In genomic region chr2:54469484-54470053, GRCh38 we compare ENCODE assay signal across 11 cellular contexts. TPM values are rescaled to one million over a fixed set of nuclear protein-coding genes. Genes with fewer than 3 reads are reported as not detected.
A peak's percentile ranks its signal among the peaks of the same experiment; 100 is the strongest.
DNase-seq lines count a peak whose midpoint lies in the region; ATAC-seq and TF ChIP-seq lines count a peak whose summit lies in the region.
"Had no signal": no experiment of that assay in that cellular context is flagged by ENCODE, and none has a peak within 500 bp of the region (broad histone marks: within the 10 kb centered on the region; RNA-seq: fewer than 3 reads in every experiment).

No MANE protein-coding gene starts in this region.

- H3K4me1 ChIP-seq in IMR-90 (ENCODE audit: control insufficient read depth, insufficient read depth, low read length) (peaks cover 19% of the 10 kb centered on the region), mesenchymal stem cell (ENCODE audit: control insufficient read depth, insufficient read depth, low read depth, low read length) (peaks cover 11% of the 10 kb centered on the region), transverse colon (peaks cover 3 to 48% (median 12%) of the 10 kb centered on the region in 4 donors)

- no peaks in the 10 kb centered on the region for H3K9me3 Mint-ChIP-seq in chondrocyte (ENCODE audit: low read depth)
- H3K9me3 Mint-ChIP-seq: activated naive CD4-positive, alpha-beta T cell treated with anti-CD3 and anti-CD28 coated beads, Interleukin-2, amount 50 U/mL, for 72 hours had no signal

- no peak for TF ChIP-seq EP300 in transverse colon (IDR thresholded peaks at IDR 0.05; ENCODE audit: low read depth)

- DNase-seq in IMR-90 = no peak
- no peak for DNase-seq in chondrocyte (ENCODE audit: low spot score)
- no peak for DNase-seq in mesenchymal stem cell
- no peak for DNase-seq in transverse colon
- no peak for DNase-seq in stimulated activated CD4-positive, alpha-beta T cell treated with anti-CD3 and anti-CD28 coated beads, Interleukin-15, amount 100 ng/mL, for 24 hours
- DNase-seq: Calu3, NCI-H526 had no signal

- no peak overlapping the region for H3K4me3 Mint-ChIP-seq in chondrocyte (ENCODE audit: unreplicated experiment)

- H3K27ac ChIP-seq in IMR-90 (ENCODE audit: insufficient read depth, low read length) (peak overlapping the region; percentile 62; the same call in 1 of the 2 replicates), mesenchymal stem cell (ENCODE audit: low read length, poor library complexity, severe bottlenecking) (peak overlapping the region; percentile 55), transverse colon (peak overlapping the region; percentile 7 to 38 (median 31))

- ATAC-seq in IMR-90 (ENCODE audit: low read depth) (no peak), HG02885 (IDR thresholded peaks at IDR 0.05; ENCODE audit: poor library complexity, unreplicated experiment) (no peak), HG03469 (IDR thresholded peaks at IDR 0.05; ENCODE audit: unreplicated experiment) (no peak), HG02973 (IDR thresholded peaks at IDR 0.05; ENCODE audit: unreplicated experiment) (no peak)
- ATAC-seq: activated naive CD4-positive, alpha-beta T cell treated with anti-CD3 and anti-CD28 coated beads, Interleukin-2, amount 50 U/mL, for 72 hours had no signal

- no peak overlapping the region; the same call in 2 of the 3 replicates for H2BK15ac ChIP-seq in IMR-90 (ENCODE audit: low read depth, low read length)
- no peak overlapping the region for H2BK15ac ChIP-seq in mesenchymal stem cell (ENCODE audit: low read depth, poor library complexity, severe bottlenecking)

- TF ChIP-seq CTCF in IMR-90 (conservative IDR thresholded peaks at IDR 0.05; ENCODE audit: low read depth, low read length) (no peak), chondrocyte (IDR thresholded peaks at IDR 0.05) (no peak), transverse colon (IDR thresholded peaks at IDR 0.05) (no peak)

- TF ChIP-seq POLR2A in IMR-90 (IDR thresholded peaks at IDR 0.05; ENCODE audit: low read depth, low read length) = no peak
- no peak for TF ChIP-seq POLR2A in transverse colon (IDR thresholded peaks at IDR 0.05)

- WGBS in IMR-90 (ENCODE audit: extremely low coverage in 2 of 2, insufficient read length in 1 of 2), 2 experiments = 83% methylated on average over 1 of the region's 3 CpGs; no CpG with 5 or more reads in 1 of the 2 experiments
- WGBS in mesenchymal stem cell = 20% methylated on average over 3 of the region's 3 CpGs
- WGBS in transverse colon (ENCODE audit: low coverage in 1 of 2), 2 donors = 50 to 69% methylated on average over 1 to 3 of the region's 3 CpGs

- CTCF ChIA-PET in IMR-90 (lab: Yijun Ruan, JAX) = no interaction called here

- H3K27me3 ChIP-seq in IMR-90 (ENCODE audit: control insufficient read depth, insufficient read depth, low read length) (no peaks in the 10 kb centered on the region), mesenchymal stem cell (ENCODE audit: control insufficient read depth in 1 of 2, insufficient read depth in 1 of 2, low read length in 2 of 2) (no peaks in the 10 kb centered on the region), transverse colon (no peaks in the 10 kb centered on the region)

- dilution Hi-C loops in IMR-90 (cut with HindIII; ENCODE audit: low sequenced_read_pairs, unreplicated experiment) = no loop called here

- H3K18ac ChIP-seq in IMR-90 (ENCODE audit: low read depth, low read length) = peak overlapping the region; percentile 5; the same call in 1 of the 2 replicates
- H3K18ac ChIP-seq in mesenchymal stem cell (ENCODE audit: low read depth in 1 of 2, low read length in 2 of 2) = peak overlapping the region; percentile 14 to 29

- peak overlapping the region; percentile 87 for H3K27ac Mint-ChIP-seq in chondrocyte (ENCODE audit: unreplicated experiment)
- H3K27ac Mint-ChIP-seq: activated naive CD4-positive, alpha-beta T cell treated with anti-CD3 and anti-CD28 coated beads, Interleukin-2, amount 50 U/mL, for 72 hours had no signal

- H3K9me3 ChIP-seq in IMR-90 (ENCODE audit: control insufficient read depth, insufficient read depth, low read length) (no peaks in the 10 kb centered on the region), mesenchymal stem cell (ENCODE audit: control insufficient read depth, low read length) (no peaks in the 10 kb centered on the region), transverse colon (no peaks in the 10 kb centered on the region)

- H3K9ac ChIP-seq in IMR-90 (ENCODE audit: low read depth, low read length) (no peak overlapping the region), mesenchymal stem cell (ENCODE audit: low read length) (peak overlapping the region; percentile 6)

- H3K23ac ChIP-seq in IMR-90 (ENCODE audit: low read depth, low read length) (peak overlapping the region; percentile 53; the same call in 1 of the 2 replicates), mesenchymal stem cell (ENCODE audit: low read length in 2 of 2) (no peak overlapping the region)

- H4K8ac ChIP-seq in IMR-90 (ENCODE audit: low read depth in 2 of 2, low read length in 2 of 2) (0 out of 4 replicates have a peak overlapping the region, but pooled peaks of 1 of the 2 experiments have one; percentile 1), mesenchymal stem cell (ENCODE audit: low read length) (no peak overlapping the region)

- no peaks in the 10 kb centered on the region for H3K27me3 Mint-ChIP-seq in chondrocyte (ENCODE audit: low read depth)

- H2AK9ac ChIP-seq in IMR-90 (replicated peaks; ENCODE audit: low read depth, low read length, poor library complexity) = peak overlapping the region; percentile 78

- H3K4ac ChIP-seq in IMR-90 (ENCODE audit: low read depth, low read length) (peak overlapping the region; percentile 67), mesenchymal stem cell (ENCODE audit: low read depth in 1 of 2, low read length in 2 of 2) (no peak overlapping the region)

- H3K36me3 ChIP-seq in IMR-90 (ENCODE audit: control insufficient read depth, insufficient read depth, low read length) (no peaks in the 10 kb centered on the region), mesenchymal stem cell (ENCODE audit: control insufficient read depth in 1 of 2, insufficient read depth in 2 of 2, low read depth in 1 of 2, low read length in 2 of 2) (no peaks in the 10 kb centered on the region), transverse colon (no peaks in the 10 kb centered on the region)

- H2AK5ac ChIP-seq in IMR-90 (ENCODE audit: low read depth, low read length) (peak overlapping the region; percentile 72), mesenchymal stem cell (ENCODE audit: low read length, severe bottlenecking) (peak overlapping the region; percentile 14)

- H3K14ac ChIP-seq in IMR-90 (replicated peaks; ENCODE audit: low read depth, low read length) (peak overlapping the region; percentile 24), mesenchymal stem cell (ENCODE audit: low read length in 2 of 2) (no peak overlapping the region)

- POLR2A ChIA-PET in IMR-90 (lab: Charles Lee; ENCODE audit: unreplicated experiment) = no interaction called here

- no peak for TF ChIP-seq RAD21 in IMR-90 (IDR thresholded peaks at IDR 0.05; ENCODE audit: low read length)

- H2BK120ac ChIP-seq in IMR-90 (ENCODE audit: low read depth, low read length) (peak overlapping the region; percentile 2; the same call in 1 of the 2 replicates), mesenchymal stem cell (ENCODE audit: low read depth, low read length) (no peak overlapping the region)

- H2AFZ ChIP-seq in IMR-90 (replicated peaks; ENCODE audit: low read length, poor library complexity) = no peak overlapping the region
- no peak overlapping the region for H2AFZ ChIP-seq in mesenchymal stem cell (ENCODE audit: low read depth, low read length)

- H3K56ac ChIP-seq in IMR-90 (ENCODE audit: extremely low read depth, insufficient read depth, low read length) = no peak overlapping the region; the same call in 1 of the 2 replicates

- H4K91ac ChIP-seq in IMR-90 (ENCODE audit: insufficient read depth, low read depth, low read length) (peak overlapping the region; percentile 16), mesenchymal stem cell (ENCODE audit: low read length) (no peak overlapping the region)

- H3K4me2 ChIP-seq in IMR-90 (ENCODE audit: low read depth, low read length) (no peak overlapping the region; the same call in 1 of the 2 replicates), mesenchymal stem cell (ENCODE audit: low read length, poor library complexity, severe bottlenecking) (no peak overlapping the region)

- H3K4me1 Mint-ChIP-seq in chondrocyte (ENCODE audit: low read depth) = peaks cover 84% of the 10 kb centered on the region

- H2BK20ac ChIP-seq in IMR-90 (ENCODE audit: low read depth, low read length) = peak overlapping the region; percentile 10; the same call in 1 of the 2 replicates

- BruUV-seq in IMR-90 (replicated peaks; lab: Mats Ljungman, UMichigan) = no TSS peak

- peaks cover 25 to 59% of the 10 kb centered on the region in 2 experiments; a peak in 3 of 4 replicates for H3K79me1 ChIP-seq in IMR-90 (ENCODE audit: low read depth in 1 of 2, low read length in 2 of 2)
- no peaks in the 10 kb centered on the region for H3K79me1 ChIP-seq in mesenchymal stem cell (replicated peaks; ENCODE audit: low read length, poor library complexity, severe bottlenecking)

- H2BK12ac ChIP-seq in mesenchymal stem cell (ENCODE audit: low read length in 2 of 2) = peak overlapping the region in 1 of 2 experiments; percentile 34

- H3K4me3 ChIP-seq in IMR-90 (ENCODE audit: insufficient read depth, low read depth, low read length) = no peak overlapping the region
- peak overlapping the region in 1 of 2 experiments; percentile 38 for H3K4me3 ChIP-seq in mesenchymal stem cell (ENCODE audit: insufficient read depth in 1 of 2, low read depth in 1 of 2, low read length in 2 of 2)
- no peak overlapping the region for H3K4me3 ChIP-seq in transverse colon

- peak overlapping the region; percentile 57 for H2BK5ac ChIP-seq in IMR-90 (ENCODE audit: low read depth, low read length, poor library complexity, severe bottlenecking)
- H2BK5ac ChIP-seq in mesenchymal stem cell (ENCODE audit: low read depth, low read length, poor library complexity, severe bottlenecking) = no peak overlapping the region

- H4K20me1 ChIP-seq in IMR-90 (ENCODE audit: insufficient read depth, low read length) = peaks cover 49% of the 10 kb centered on the region

- 0 out of 2 replicates have a peak overlapping the region, but pooled peaks have one; percentile 28 for H4K5ac ChIP-seq in IMR-90 (ENCODE audit: low read depth, low read length)

- in situ Hi-C loops in IMR-90 (cut with MboI; ENCODE audit: low sequenced_read_pairs) = no loop called here
- in situ Hi-C loops in transverse colon (cut with MboI; ENCODE audit: low pct_ligation_motif_present in 1 of 4, low pct_unique_long_range_greater_than_20kb in 1 of 4, low sequenced_read_pairs in 3 of 4) = no loop called here

- H3K36me3 Mint-ChIP-seq in chondrocyte (ENCODE audit: low read depth) = no peaks in the 10 kb centered on the region
- H3K36me3 Mint-ChIP-seq: activated naive CD4-positive, alpha-beta T cell treated with anti-CD3 and anti-CD28 coated beads, Interleukin-2, amount 50 U/mL, for 72 hours had no signal

- intact Hi-C loops in IMR-90 (cut with micrococcal nuclease) (loop anchor here (5.0 kb wide), 1 partner anchor 43 kb away; no protein-coding TSS in a partner anchor), transverse colon (cut with DNase I; ENCODE audit: low total_unique reads) (loop anchor here (5.0 kb wide), 1 partner anchor 943 kb away; no protein-coding TSS in a partner anchor)

- H3K9me1 ChIP-seq in IMR-90 (ENCODE audit: insufficient read depth, low read length) = peaks cover 18% of the 10 kb centered on the region

RNA-seq across cellular contexts. Expression of gene SPTBN1, which starts 13.4 kb away (rescaled TPM):
- total RNA-seq in IMR-90 (2012; rRNA removed) (230 and 241 TPM in 2 replicates), chondrocyte (275 to 297 TPM (median 293 TPM) in 3 replicates), transverse colon (100 to 1,000 TPM; 269 to 301 (median 285) TPM)
- 46.0 and 49.1 TPM in 2 replicates for polyA plus RNA-seq in IMR-90 (2012; rRNA removed)
- polyA plus RNA-seq in IMR-90 (2012; cell fraction: cytosol; rRNA removed) = 12.4 and 14.0 TPM in 2 replicates
- polyA plus RNA-seq in IMR-90 (2012; cell fraction: nucleus; rRNA removed; ENCODE audit: low replicate concordance) = 94.7 and 199 TPM in 2 replicates
- polyA plus RNA-seq in mesenchymal stem cell (2013, experiment 1 of 2) = 97.4 TPM
- polyA plus RNA-seq in mesenchymal stem cell (2013, experiment 2 of 2) = 89.2 TPM
